In the genomic region with DNA sequence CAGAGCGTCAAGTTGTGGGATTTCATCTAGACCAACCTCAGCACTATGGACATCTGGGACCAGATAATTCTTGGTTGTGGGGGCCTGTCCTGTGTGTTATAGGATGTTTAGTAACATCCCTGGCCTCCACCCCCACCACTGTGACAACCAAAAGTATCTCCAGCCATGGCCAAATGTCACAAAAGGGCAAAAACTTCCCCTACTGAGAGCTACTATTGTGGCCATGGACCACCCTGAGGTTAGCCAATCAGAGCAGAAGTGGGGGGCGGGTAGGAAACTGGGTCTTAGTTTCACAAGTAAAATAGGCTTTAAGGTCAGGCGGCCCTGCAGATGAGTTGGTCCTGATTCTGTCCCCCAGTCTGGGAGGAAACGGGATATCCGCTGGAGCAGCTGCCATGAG, we compare ENCODE assay signal across 21 cellular contexts. TPM values are rescaled to one million over a fixed set of nuclear protein-coding genes. Genes with fewer than 3 reads are reported as not detected.
A peak's percentile ranks its signal among the peaks of the same experiment; 100 is the strongest.
DNase-seq lines count a peak whose midpoint lies in the region; ATAC-seq and TF ChIP-seq lines count a peak whose summit lies in the region.
"Had no signal": no experiment of that assay in that cellular context is flagged by ENCODE, and none has a peak within 500 bp of the region (broad histone marks: within the 10 kb centered on the region; RNA-seq: fewer than 3 reads in every experiment).

No MANE protein-coding gene starts in this region.

- H3K4me1 Mint-ChIP-seq in stimulated activated naive CD8-positive, alpha-beta T cell treated with anti-CD3 and anti-CD28 coated beads, Interleukin-15, Interleukin-2, amounts not matched to agents 100 ng/mL and 50 ng/mL, for 24 hours (ENCODE audit: low read depth), result peaks cover 5% of the 10 kb centered on the region
- peaks cover 4% of the 10 kb centered on the region for H3K4me1 Mint-ChIP-seq in neural crest cell
- H3K4me1 Mint-ChIP-seq: IgD-negative memory B cell had no signal

- no peak for TF ChIP-seq CTCF in neural crest cell (conservative IDR thresholded peaks at IDR 0.05)

- H3K9me3 Mint-ChIP-seq in stimulated activated naive CD8-positive, alpha-beta T cell treated with anti-CD3 and anti-CD28 coated beads, Interleukin-15, Interleukin-2, amounts not matched to agents 100 ng/mL and 50 ng/mL, for 24 hours, result no peaks in the 10 kb centered on the region
- no peaks in the 10 kb centered on the region for H3K9me3 Mint-ChIP-seq in neural crest cell
- H3K9me3 Mint-ChIP-seq: IgD-negative memory B cell had no signal

- H3K4me3 Mint-ChIP-seq in stimulated activated naive CD8-positive, alpha-beta T cell treated with anti-CD3 and anti-CD28 coated beads, Interleukin-15, Interleukin-2, amounts not matched to agents 100 ng/mL and 50 ng/mL, for 24 hours, result peak overlapping the region; percentile 6
- H3K4me3 Mint-ChIP-seq in neural crest cell, result peak overlapping the region; percentile 35
- H3K4me3 Mint-ChIP-seq: IgD-negative memory B cell had no signal

- no peak overlapping the region for H3K27ac Mint-ChIP-seq in stimulated activated naive CD8-positive, alpha-beta T cell treated with anti-CD3 and anti-CD28 coated beads, Interleukin-15, Interleukin-2, amounts not matched to agents 100 ng/mL and 50 ng/mL, for 24 hours
- no peak overlapping the region for H3K27ac Mint-ChIP-seq in neural crest cell (ENCODE audit: unreplicated experiment)
- H3K27ac Mint-ChIP-seq: IgD-negative memory B cell had no signal

- H3K36me3 Mint-ChIP-seq in stimulated activated naive CD8-positive, alpha-beta T cell treated with anti-CD3 and anti-CD28 coated beads, Interleukin-15, Interleukin-2, amounts not matched to agents 100 ng/mL and 50 ng/mL, for 24 hours (ENCODE audit: low read depth), result peaks cover 63% of the 10 kb centered on the region
- peaks cover 62% of the 10 kb centered on the region for H3K36me3 Mint-ChIP-seq in neural crest cell (ENCODE audit: low read depth)

- intact Hi-C loops in cardiac septum (cut with DNase I), result no loop called here

- no peak for ATAC-seq in stimulated activated naive CD8-positive, alpha-beta T cell treated with anti-CD3 and anti-CD28 coated beads, Interleukin-15, Interleukin-2, amounts not matched to agents 100 U/mL and 50 U/mL, for 24 hours
- ATAC-seq: HCT116 had no signal

- no peaks in the 10 kb centered on the region for H3K27me3 Mint-ChIP-seq in stimulated activated naive CD8-positive, alpha-beta T cell treated with anti-CD3 and anti-CD28 coated beads, Interleukin-15, Interleukin-2, amounts not matched to agents 100 ng/mL and 50 ng/mL, for 24 hours
- peaks cover 5% of the 10 kb centered on the region for H3K27me3 Mint-ChIP-seq in neural crest cell (ENCODE audit: low read depth)
- H3K27me3 Mint-ChIP-seq: IgD-negative memory B cell had no signal

- no peak for DNase-seq in stimulated activated naive CD8-positive, alpha-beta T cell treated with anti-CD3 and anti-CD28 coated beads, Interleukin-15, Interleukin-2, amounts not matched to agents 100 U/mL and 50 U/mL, for 24 hours
- peak; percentile 19 for DNase-seq in HuH-7.5 (ENCODE audit: low spot score)
- DNase-seq in neural crest cell (ENCODE audit: low read depth, low spot score), result no peak
- DNase-seq in germinal center (ENCODE audit: low spot score), result no peak
- DNase-seq in NCI-H2081 treated with DMSO at 0.1 percent for 48 hours (lab: John Stamatoyannopoulos, UW), result no peak
- DNase-seq in cardiac septum (ENCODE audit: low spot score), result no peak
- DNase-seq: BE2C, DMS53, GDM1, GOT3, NCI-H1105, NCI-H146, NCI-H2029, NCI-H226, NCI-H524, NCI-H774, Peyer's patch, SJCRH30 had no signal

RNA-seq across cellular contexts. Expression of a gene that starts 25.4 kb away (rescaled TPM):
- total RNA-seq in neural crest cell, result 15.6 and 16.2 TPM in 2 replicates
- 5.8 TPM for total RNA-seq in cardiac septum

RNA-seq across cellular contexts. Expression of a gene that starts 49.3 kb away (rescaled TPM):
- 0.56 and 0.73 TPM in 2 replicates for total RNA-seq in neural crest cell
- 3.9 TPM for total RNA-seq in cardiac septum
- total RNA-seq: SJCRH30 had no signal

RNA-seq across cellular contexts. Expression of a gene that starts 54.6 kb away (rescaled TPM):
- total RNA-seq in neural crest cell, result 43.0 and 44.9 TPM in 2 replicates
- total RNA-seq in cardiac septum, result 0.03 TPM

Comparison
In these comparisons a context has a peak if more than half of its experiments do, and no peak if none do; other contexts are left out.
1. RNA of a gene that starts 54.6 kb away (total RNA-seq): 43.0 to 44.9 TPM in neural crest cell; 0.03 TPM in cardiac septum (single experiment); every median in the first group is over 10 times any median in the second.